ENCODE assay signal across 29 cellular contexts in the genomic region with DNA sequence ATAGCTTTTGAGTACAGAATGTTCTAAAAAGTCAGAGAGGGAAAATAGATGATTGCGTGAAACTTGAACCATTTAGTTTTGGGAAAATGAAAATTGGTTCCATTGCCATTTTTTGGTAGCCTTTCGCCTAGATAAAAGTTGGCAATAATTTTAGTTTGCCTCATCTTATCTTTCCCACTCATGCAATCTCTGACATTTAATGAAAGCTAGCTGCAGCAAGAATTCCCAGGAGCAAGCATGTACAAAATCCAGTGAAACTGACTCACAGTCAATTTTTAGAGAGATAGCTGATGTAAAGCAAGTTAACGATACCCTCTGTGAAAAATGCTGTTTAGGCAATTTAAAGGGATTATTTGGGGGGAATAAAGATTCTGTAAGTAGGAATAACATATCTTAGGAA.
"Had no signal": no experiment of that assay in that cellular context is flagged by ENCODE, and none has a peak within 500 bp of the region (broad histone marks: within the 10 kb centered on the region; RNA-seq: fewer than 3 reads in every experiment).

No MANE protein-coding gene starts in this region.

- H3K9me3 ChIP-seq: esophagus squamous epithelium, gastroesophageal sphincter, heart left ventricle, left lung, lower lobe of right lung, ovary, psoas muscle, suprapubic skin, transverse colon, upper lobe of right lung, uterus had no signal

- H3K4me1 ChIP-seq: esophagus squamous epithelium, foreskin keratinocyte, gastroesophageal sphincter, psoas muscle, suprapubic skin, transverse colon, upper lobe of right lung, uterus had no signal

- H3K4me2 ChIP-seq: hepatocyte had no signal

- DNase-seq: effector memory CD8-positive, alpha-beta T cell; erythroblast; esophagus squamous epithelium; heart left ventricle; left cardiac atrium; left lung; lower lobe of right lung; naive thymus-derived CD8-positive, alpha-beta T cell; nephron progenitor cell; occipital lobe; ovary; posterior cingulate gyrus; psoas muscle; stimulated activated CD4-positive, alpha-beta T cell treated with anti-CD3 and anti-CD28 coated beads, Interleukin-12 subunit alpha, Interleukin-12 subunit beta, amount 100 ng/mL, for 4 hours; stimulated activated CD4-positive, alpha-beta T cell treated with anti-CD3 and anti-CD28 coated beads, Interleukin-1b, Interleukin-23, amount 100 ng/mL, for 48 hours; stimulated activated CD4-positive, alpha-beta T cell treated with anti-CD3 and anti-CD28 coated beads, Interleukin-4, amount 100 ng/mL, for 1 hour; stimulated activated CD8-positive, alpha-beta memory T cell treated with anti-CD3 and anti-CD28 coated beads, Interleukin-4, amount 100 ng/mL, for 48 hours; stimulated activated naive CD4-positive, alpha-beta T cell; stimulated activated naive CD8-positive, alpha-beta T cell treated with anti-CD3 and anti-CD28 coated beads, Interleukin-15, amount 100 ng/mL, for 72 hours; transverse colon; upper lobe of right lung; uterus had no signal

- H3K27ac ChIP-seq: foreskin keratinocyte, hepatocyte, left lung, ovary, psoas muscle, suprapubic skin, transverse colon, uterus had no signal

- H3K79me2 ChIP-seq: hepatocyte had no signal

- H3K4me3 ChIP-seq: coronary artery, esophagus squamous epithelium, gastroesophageal sphincter, heart left ventricle, hepatocyte, left lung, lower lobe of right lung, ovary, psoas muscle, smooth muscle cell, suprapubic skin, transverse colon, upper lobe of right lung, uterus had no signal

- H3K27me3 ChIP-seq: esophagus squamous epithelium, foreskin keratinocyte, gastroesophageal sphincter, heart left ventricle, hepatocyte, left lung, ovary, suprapubic skin, transverse colon, upper lobe of right lung, uterus had no signal

- H3K36me3 ChIP-seq: esophagus squamous epithelium, gastroesophageal sphincter, heart left ventricle, left lung, lower lobe of right lung, ovary, suprapubic skin, transverse colon, upper lobe of right lung, uterus had no signal

- ATAC-seq: effector memory CD8-positive, alpha-beta T cell; foreskin keratinocyte; naive thymus-derived CD8-positive, alpha-beta T cell; psoas muscle; sciatic nerve; stimulated activated naive CD8-positive, alpha-beta T cell treated with anti-CD3 and anti-CD28 coated beads, Interleukin-15, amount 100 ng/mL, for 72 hours; upper lobe of right lung had no signal

- H2AFZ ChIP-seq: hepatocyte had no signal
